In the genomic region with DNA sequence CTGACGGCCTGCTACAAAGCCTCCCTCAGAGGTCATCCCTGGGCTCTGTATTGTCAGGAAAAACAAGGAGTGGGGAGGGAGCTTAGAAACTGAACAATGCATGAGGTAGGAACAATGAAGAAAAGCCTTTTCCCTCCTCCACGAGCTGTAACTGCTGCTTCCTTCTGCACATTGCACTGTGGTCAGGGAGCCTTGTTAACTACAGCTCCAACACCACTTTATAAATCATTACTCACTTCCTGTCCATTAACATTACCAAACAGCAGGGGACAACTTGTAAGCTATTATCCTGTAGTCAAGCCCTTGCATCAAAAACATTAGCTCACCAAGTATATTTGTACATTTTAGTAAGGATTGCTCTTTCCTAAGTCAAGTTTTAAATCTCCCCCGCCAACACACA, we compare ENCODE assay signal across 10 cellular contexts.
DNase-seq lines count a peak whose midpoint lies in the region; ATAC-seq and TF ChIP-seq lines count a peak whose summit lies in the region.
"Had no signal": no experiment of that assay in that cellular context is flagged by ENCODE, and none has a peak within 500 bp of the region (broad histone marks: within the 10 kb centered on the region; RNA-seq: fewer than 3 reads in every experiment).

No MANE protein-coding gene starts in this region.

- TF ChIP-seq POLR2A in HCT116 (IDR thresholded peaks at IDR 0.05; ENCODE audit: borderline replicate concordance, extremely low read depth, insufficient read depth, insufficient read length) = peak; percentile 49

- H3K36me3 ChIP-seq in HCT116 (ENCODE audit: control insufficient read depth in 1 of 2, insufficient read depth in 2 of 2, low read length in 2 of 2) = no peaks in the 10 kb centered on the region
- no peaks in the 10 kb centered on the region for H3K36me3 ChIP-seq in effector memory CD4-positive, alpha-beta T cell (ENCODE audit: control insufficient read depth, insufficient read depth, low read length)

- no peaks in the 10 kb centered on the region for H4K20me1 ChIP-seq in HCT116 (ENCODE audit: insufficient read depth)

- DNase-seq in A172 (ENCODE audit: low spot score) (peak; percentile 98), HCT116 (ENCODE audit: low read depth, low spot score) (peak; percentile 42), NOMO-1 treated with dmso at 0.1 percent for 144 hours (lab: John Stamatoyannopoulos, UW; ENCODE audit: unreplicated experiment) (peak; percentile 79), fibroblast of peridontal ligament (ENCODE audit: extremely low read depth) (peak; percentile 39), hepatic stellate cell (ENCODE audit: low spot score) (no peak)
- no peak for DNase-seq in effector memory CD4-positive, alpha-beta T cell
- DNase-seq: NCI-H446; stimulated activated CD8-positive, alpha-beta memory T cell treated with anti-CD3 and anti-CD28 coated beads, Interleukin-4, amount 100 ng/mL, for 48 hours had no signal

- H3K9ac ChIP-seq in HCT116 (ENCODE audit: low read length) = no peak overlapping the region

- no peak for TF ChIP-seq CTCF in HCT116 (IDR thresholded peaks at IDR 0.05 in 2 of 3, conservative IDR thresholded peaks at IDR 0.05 in 1 of 3; ENCODE audit: borderline replicate concordance in 1 of 3, insufficient read depth in 1 of 3, low read depth in 2 of 3, low read length in 2 of 3)

- CTCF ChIA-PET in HCT116 (lab: Charles Lee) = no interaction called here

- peak overlapping the region; percentile 59 for H2AFZ ChIP-seq in HCT116 (ENCODE audit: low read depth, low read length, poor library complexity, severe bottlenecking)

- peak overlapping the region; percentile 63 for H3K4me2 ChIP-seq in HCT116 (ENCODE audit: low read length)

- intact Hi-C loops in HCT116 (cut with micrococcal nuclease) = no loop called here

- H3K4me3 ChIP-seq in HCT116 (replicated peaks in 1 of 2; ENCODE audit: low read depth in 1 of 2, low read length in 2 of 2) = 0 out of 4 replicates have a peak overlapping the region, but pooled peaks of 1 of the 2 experiments have one; percentile 11
- H3K4me3 ChIP-seq in effector memory CD4-positive, alpha-beta T cell (ENCODE audit: insufficient read depth, low read depth, low read length, poor library complexity, severe bottlenecking) = no peak overlapping the region

- no peaks in the 10 kb centered on the region for H3K9me2 ChIP-seq in HCT116 (ENCODE audit: insufficient read depth)

- RAD21 ChIA-PET in HCT116 (lab: Charles Lee; ENCODE audit: low non-redundant PET in 1 of 2, low total read pairs in 2 of 2, uncharacterized antibody in 2 of 2, unreplicated experiment in 2 of 2) = no interaction called here

- no peak overlapping the region for H3K27ac ChIP-seq in HCT116 (ENCODE audit: low read depth, low read length)
- H3K27ac ChIP-seq in effector memory CD4-positive, alpha-beta T cell (ENCODE audit: insufficient read depth, low read length, poor library complexity, severe bottlenecking) = no peak overlapping the region

- BruUV-seq in HCT116 (replicated peaks; lab: Mats Ljungman, UMichigan) = no TSS peak

- peaks cover 9 to 47% of the 10 kb centered on the region in 2 experiments for H3K4me1 ChIP-seq in HCT116 (ENCODE audit: control insufficient read depth in 1 of 2, insufficient read depth in 2 of 2, low read length in 2 of 2)
- H3K4me1 ChIP-seq in effector memory CD4-positive, alpha-beta T cell (ENCODE audit: control insufficient read depth, insufficient read depth, low read length, poor library complexity, severe bottlenecking) = no peaks in the 10 kb centered on the region

- H3K27me3 ChIP-seq in HCT116 (ENCODE audit: insufficient read depth, low read length) = no peaks in the 10 kb centered on the region
- H3K27me3 ChIP-seq in effector memory CD4-positive, alpha-beta T cell (replicated peaks; ENCODE audit: control insufficient read depth, insufficient read depth, low read length, poor library complexity, severe bottlenecking) = no peaks in the 10 kb centered on the region

- H3K79me2 ChIP-seq in HCT116 (ENCODE audit: insufficient read depth, low read length) = no peaks in the 10 kb centered on the region

- POLR2A ChIA-PET in HCT116 (lab: Charles Lee) = interaction anchor here (1.4 kb wide), 1 partner anchor 9 kb away, joined by 4 read pairs; no protein-coding TSS in a partner anchor

- peak; percentile 22; the same call in 1 of the 2 replicates for TF ChIP-seq RAD21 in HCT116 (IDR thresholded peaks at IDR 0.05; ENCODE audit: low read depth)

- H3K9me3 ChIP-seq in HCT116 (ENCODE audit: control insufficient read depth in 1 of 2, insufficient read depth in 1 of 2, low read depth in 1 of 2, low read length in 2 of 2) = no peaks in the 10 kb centered on the region
- H3K9me3 ChIP-seq in effector memory CD4-positive, alpha-beta T cell (ENCODE audit: control insufficient read depth, low read length) = no peaks in the 10 kb centered on the region

- peak; percentile 73 for ATAC-seq in HCT116
- ATAC-seq in HG02938 (IDR thresholded peaks at IDR 0.05; ENCODE audit: unreplicated experiment) = no peak
- ATAC-seq in GM21423 (IDR thresholded peaks at IDR 0.05; ENCODE audit: unreplicated experiment) = no peak

TF ChIP-seq in HCT116, 20 proteins besides CTCF, POLR2A, EP300 and RAD21:
- peak; percentile 64; the same call in 1 of the 2 replicates for TF ChIP-seq CBX3 (IDR thresholded peaks at IDR 0.05; ENCODE audit: low read depth)
- no peak for TF ChIP-seq EGR1 (IDR thresholded peaks at IDR 0.05; ENCODE audit: low read depth)
- TF ChIP-seq TCF7L2 (IDR thresholded peaks at IDR 0.05; ENCODE audit: borderline replicate concordance, extremely low read depth, insufficient read depth, insufficient read length) = peak; percentile 89
- peak; percentile 66 for TF ChIP-seq SP1 (IDR thresholded peaks at IDR 0.05; ENCODE audit: low read depth)
- peak; percentile 53 for TF ChIP-seq FOSL1 (IDR thresholded peaks at IDR 0.05; ENCODE audit: low read depth)
- TF ChIP-seq JUND (IDR thresholded peaks at IDR 0.05) = 0 out of 2 replicates have a peak, but pooled peaks have one; percentile 41
- TF ChIP-seq EZH2 (IDR thresholded peaks at IDR 0.05) = no peak

Comparison
In these comparisons a context has a peak if more than half of its experiments do, and no peak if none do; other contexts are left out.
1. DNase-seq: peak in A172 (single experiment), HCT116 (single experiment), NOMO-1 treated with dmso at 0.1 percent for 144 hours (single experiment) and fibroblast of peridontal ligament (single experiment); none in effector memory CD4-positive, alpha-beta T cell (0 of 3) and hepatic stellate cell (single experiment).